18 cellular contexts compared by ENCODE assay signal in the genomic region with DNA sequence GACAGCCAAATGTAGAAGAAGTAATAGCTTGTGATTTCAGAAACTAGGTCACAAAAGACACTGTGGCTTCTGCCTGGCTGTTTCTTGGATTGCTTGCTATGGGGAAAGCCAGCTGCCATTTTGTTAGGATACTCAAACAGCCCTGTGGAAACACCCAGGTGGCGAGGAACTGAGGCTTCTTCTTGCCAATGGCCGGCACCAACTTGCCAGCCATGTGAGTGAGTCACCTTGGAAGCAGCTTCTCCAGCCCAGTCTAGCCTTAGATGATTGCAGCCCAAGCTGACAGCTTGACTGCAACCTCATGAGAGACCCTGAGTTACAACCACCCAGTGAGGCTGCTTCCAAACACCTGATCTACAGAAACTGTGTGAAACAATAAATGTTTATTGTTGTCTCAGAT. TPM values are rescaled to one million over a fixed set of nuclear protein-coding genes. Genes with fewer than 3 reads are reported as not detected.
DNase-seq lines count a peak whose midpoint lies in the region; ATAC-seq, FAIRE-seq and TF ChIP-seq lines count a peak whose summit lies in the region.
"Had no signal": no experiment of that assay in that cellular context is flagged by ENCODE, and none has a peak within 500 bp of the region (broad histone marks: within the 10 kb centered on the region; RNA-seq: fewer than 3 reads in every experiment).

No MANE protein-coding gene starts in this region.

- no peak for TF ChIP-seq CTCF in chondrocyte (IDR thresholded peaks at IDR 0.05)
- no peak for TF ChIP-seq CTCF in keratinocyte (optimal IDR thresholded peaks at IDR 0.05 in 1 of 3, IDR thresholded peaks at IDR 0.05 in 1 of 3, conservative IDR thresholded peaks at IDR 0.05 in 1 of 3; ENCODE audit: extremely low read depth in 1 of 3, insufficient read depth in 2 of 3, low read length in 3 of 3)

- peak overlapping the region; percentile 45; the same call in 1 of the 2 replicates for H3K4me3 ChIP-seq in ACC112 (ENCODE audit: low read depth, low read length)
- H3K4me3 ChIP-seq in keratinocyte (ENCODE audit: control insufficient read depth in 2 of 3, extremely low read depth in 1 of 3, insufficient read depth in 2 of 3, low read depth in 1 of 3, low read length in 3 of 3): no peak overlapping the region
- H3K4me3 ChIP-seq in CD4-positive, alpha-beta memory T cell (ENCODE audit: low read length in 2 of 2): no peak overlapping the region
- no peak overlapping the region for H3K4me3 ChIP-seq in H7 (ENCODE audit: insufficient read depth, low read depth, low read length)
- H3K4me3 ChIP-seq: body of pancreas, upper lobe of right lung had no signal

- dilution Hi-C loops in keratinocyte (cut with MboI; ENCODE audit: extremely low pct_ligation_motif_present, low sequenced_read_pairs): no loop called here

- H3K4me2 ChIP-seq in keratinocyte (ENCODE audit: control insufficient read depth, extremely low read depth, insufficient read depth, low read depth, low read length): no peak overlapping the region

- no peak overlapping the region for H3K4me3 Mint-ChIP-seq in chondrocyte (ENCODE audit: unreplicated experiment)
- H3K4me3 Mint-ChIP-seq in CD4-positive, alpha-beta memory T cell: no peak overlapping the region
- H3K4me3 Mint-ChIP-seq: activated naive CD4-positive, alpha-beta T cell treated with anti-CD3 and anti-CD28 coated beads for 36 hours; stimulated activated effector memory CD8-positive, alpha-beta T cell treated with anti-CD3 and anti-CD28 coated beads, Interleukin-12 subunit alpha, Interleukin-12 subunit beta, amount 100 ng/mL, for 72 hours had no signal

- peaks cover 9% of the 10 kb centered on the region for H3K9me3 Mint-ChIP-seq in chondrocyte (ENCODE audit: low read depth)
- H3K9me3 Mint-ChIP-seq in CD4-positive, alpha-beta memory T cell: peaks cover 0 to 2% (median 0%) of the 10 kb centered on the region in 8 donors
- H3K9me3 Mint-ChIP-seq: activated naive CD4-positive, alpha-beta T cell treated with anti-CD3 and anti-CD28 coated beads for 36 hours; stimulated activated effector memory CD8-positive, alpha-beta T cell treated with anti-CD3 and anti-CD28 coated beads, Interleukin-12 subunit alpha, Interleukin-12 subunit beta, amount 100 ng/mL, for 72 hours had no signal

- H3K27ac ChIP-seq in ACC112 (ENCODE audit: low read depth, low read length): peak overlapping the region; percentile 80
- no peak overlapping the region for H3K27ac ChIP-seq in keratinocyte (ENCODE audit: control insufficient read depth, insufficient read depth, low read length)
- no peak overlapping the region for H3K27ac ChIP-seq in CD4-positive, alpha-beta memory T cell (ENCODE audit: low read depth, low read length)
- H3K27ac ChIP-seq: body of pancreas, upper lobe of right lung had no signal

- H3K36me3 ChIP-seq in ACC112 (ENCODE audit: insufficient read depth, low read length): no peaks in the 10 kb centered on the region
- no peaks in the 10 kb centered on the region for H3K36me3 ChIP-seq in keratinocyte (ENCODE audit: control insufficient read depth in 2 of 2, extremely low read depth in 1 of 2, insufficient read depth in 2 of 2, low read length in 2 of 2)
- H3K36me3 ChIP-seq in CD4-positive, alpha-beta memory T cell (ENCODE audit: insufficient read depth, low read length): no peaks in the 10 kb centered on the region
- H3K36me3 ChIP-seq in H7 (replicated peaks; ENCODE audit: control insufficient read depth, insufficient read depth, low read length): no peaks in the 10 kb centered on the region
- H3K36me3 ChIP-seq: upper lobe of right lung had no signal

- no peaks in the 10 kb centered on the region for H3K9me3 ChIP-seq in keratinocyte (ENCODE audit: control insufficient read depth, low read depth, low read length)
- H3K9me3 ChIP-seq in CD4-positive, alpha-beta memory T cell (ENCODE audit: control insufficient read depth in 1 of 2, low read length in 2 of 2): no peaks in the 10 kb centered on the region
- H3K9me3 ChIP-seq: body of pancreas, upper lobe of right lung had no signal

- no peaks in the 10 kb centered on the region for H3K27me3 ChIP-seq in ACC112 (ENCODE audit: insufficient read depth, low read length)
- no peaks in the 10 kb centered on the region for H3K27me3 ChIP-seq in keratinocyte (ENCODE audit: control insufficient read depth, extremely low read depth, insufficient read depth, low read length)
- H3K27me3 ChIP-seq in CD4-positive, alpha-beta memory T cell (ENCODE audit: insufficient read depth, low read length): no peaks in the 10 kb centered on the region
- no peaks in the 10 kb centered on the region for H3K27me3 ChIP-seq in H7 (ENCODE audit: control insufficient read depth, insufficient read depth, low read length)
- H3K27me3 ChIP-seq: body of pancreas, upper lobe of right lung had no signal

- no peaks in the 10 kb centered on the region for H3K36me3 Mint-ChIP-seq in chondrocyte (ENCODE audit: low read depth)
- H3K36me3 Mint-ChIP-seq in CD4-positive, alpha-beta memory T cell: no peaks in the 10 kb centered on the region
- H3K36me3 Mint-ChIP-seq: stimulated activated effector memory CD8-positive, alpha-beta T cell treated with anti-CD3 and anti-CD28 coated beads, Interleukin-12 subunit alpha, Interleukin-12 subunit beta, amount 100 ng/mL, for 72 hours had no signal

- no peaks in the 10 kb centered on the region for H3K27me3 Mint-ChIP-seq in chondrocyte (ENCODE audit: low read depth)
- H3K27me3 Mint-ChIP-seq in CD4-positive, alpha-beta memory T cell: peaks cover 12 to 17% of the 10 kb centered on the region in 2 donors

- CTCF ChIA-PET in CD4-positive, alpha-beta memory T cell (lab: Charles Lee; ENCODE audit: partially characterized antibody): interaction anchor here (0.6 kb wide), 1 partner anchor 215 kb away, joined by 3 read pairs; no protein-coding TSS in a partner anchor

- DNase-seq in LHCN-M2 (ENCODE audit: low read depth) (peak; percentile 41), chondrocyte (ENCODE audit: low spot score) (peak; percentile 28), keratinocyte (ENCODE audit: low read depth, low spot score) (peak; percentile 33), left colon (no peak), NCI-H1048 (lab: John Stamatoyannopoulos, UW) (no peak), H7 (no peak)
- no peak for DNase-seq in CD4-positive, alpha-beta memory T cell
- DNase-seq: activated CD4-positive, alpha-beta T cell treated with anti-CD3 and anti-CD28 coated beads for 48 hours; activated naive CD4-positive, alpha-beta T cell treated with anti-CD3 and anti-CD28 coated beads for 36 hours; effector CD8-positive, alpha-beta T cell; glutamatergic neuron; islet precursor cell; NCI-H1092 treated with DMSO at 0.1 percent for 48 hours; nucleus accumbens; upper lobe of right lung had no signal

- peaks cover 72% of the 10 kb centered on the region for H3K4me1 Mint-ChIP-seq in chondrocyte (ENCODE audit: low read depth)
- no peaks in the 10 kb centered on the region for H3K4me1 Mint-ChIP-seq in CD4-positive, alpha-beta memory T cell
- H3K4me1 Mint-ChIP-seq: stimulated activated effector memory CD8-positive, alpha-beta T cell treated with anti-CD3 and anti-CD28 coated beads, Interleukin-12 subunit alpha, Interleukin-12 subunit beta, amount 100 ng/mL, for 72 hours had no signal

- H3K79me2 ChIP-seq in ACC112 (ENCODE audit: control insufficient read depth, insufficient read depth, low read length, unreplicated experiment) (no peaks in the 10 kb centered on the region), keratinocyte (ENCODE audit: control insufficient read depth, insufficient read depth, low read length) (no peaks in the 10 kb centered on the region)

- peaks cover 63% of the 10 kb centered on the region for H3K4me1 ChIP-seq in ACC112 (ENCODE audit: control insufficient read depth, insufficient read depth, low read length, unreplicated experiment)
- H3K4me1 ChIP-seq in keratinocyte (ENCODE audit: control insufficient read depth, extremely low read depth, insufficient read depth, low read length): peaks cover 21% of the 10 kb centered on the region
- H3K4me1 ChIP-seq in CD4-positive, alpha-beta memory T cell (ENCODE audit: insufficient read depth, low read length): no peaks in the 10 kb centered on the region
- H3K4me1 ChIP-seq: body of pancreas had no signal

- no peaks in the 10 kb centered on the region for H3K9me1 ChIP-seq in keratinocyte (ENCODE audit: control insufficient read depth, extremely low read depth, insufficient read depth, low read length)

- FAIRE-seq in keratinocyte (lab: Jason Lieb, UNC): no peak

- peak overlapping the region; percentile 56 for H2AFZ ChIP-seq in ACC112 (ENCODE audit: low read length, unreplicated experiment)
- H2AFZ ChIP-seq in keratinocyte (ENCODE audit: control insufficient read depth, low read length): no peak overlapping the region

- H4K20me1 ChIP-seq in keratinocyte (ENCODE audit: control insufficient read depth, extremely low read depth, insufficient read depth, low read length): no peaks in the 10 kb centered on the region

- no peak overlapping the region for H3K9ac ChIP-seq in keratinocyte (ENCODE audit: control insufficient read depth, extremely low read depth, insufficient read depth, low read length)

- H3K27ac Mint-ChIP-seq in chondrocyte (ENCODE audit: unreplicated experiment): peak overlapping the region; percentile 88
- no peak overlapping the region for H3K27ac Mint-ChIP-seq in CD4-positive, alpha-beta memory T cell
- H3K27ac Mint-ChIP-seq: activated naive CD4-positive, alpha-beta T cell treated with anti-CD3 and anti-CD28 coated beads for 36 hours; stimulated activated effector memory CD8-positive, alpha-beta T cell treated with anti-CD3 and anti-CD28 coated beads, Interleukin-12 subunit alpha, Interleukin-12 subunit beta, amount 100 ng/mL, for 72 hours had no signal

- POLR2A ChIA-PET in CD4-positive, alpha-beta memory T cell (lab: Charles Lee; ENCODE audit: partially characterized antibody): no interaction called here

- ATAC-seq in left colon: no peak
- ATAC-seq: stimulated activated effector memory CD8-positive, alpha-beta T cell treated with anti-CD3 and anti-CD28 coated beads, Interleukin-12 subunit alpha, Interleukin-12 subunit beta, amount 100 ng/mL, for 72 hours; upper lobe of right lung had no signal

- intact Hi-C loops in left colon (cut with DNase I, micrococcal nuclease): no loop called here
- intact Hi-C loops in CD4-positive, alpha-beta memory T cell (cut with micrococcal nuclease): no loop called here

RNA-seq across cellular contexts. Expression of a gene that starts 11.9 kb away (rescaled TPM):
- 0.17 and 0.45 TPM in 2 replicates for total RNA-seq in LHCN-M2 (2014; rRNA removed)
- 0.17 TPM for polyA plus RNA-seq in LHCN-M2 (2012)
- total RNA-seq in chondrocyte: 17.6 to 18.8 TPM (median 17.8 TPM) in 3 replicates
- polyA plus RNA-seq in keratinocyte: 0.05 to 0.07 TPM in 2 of 3 replicates, not detected in the other
- polyA plus RNA-seq in keratinocyte (2011; ENCODE audit: low read depth): not detected
- not detected in 2 replicates for polyA plus RNA-seq in keratinocyte (2011; cell fraction: cytosol; rRNA removed)
- polyA plus RNA-seq in keratinocyte (2011; cell fraction: nucleus; rRNA removed): not detected in 2 replicates
- polyA plus RNA-seq in keratinocyte (2012; ENCODE audit: low replicate concordance): 0.19 TPM in 1 of 2 replicates, not detected in the other
- polyA minus RNA-seq in keratinocyte: 0.36 TPM in 1 of 3 replicates, not detected in the others
- polyA minus RNA-seq in keratinocyte (2011; cell fraction: cytosol; rRNA and poly(A)+ RNA removed): not detected
- not detected in 2 replicates for polyA minus RNA-seq in keratinocyte (2011; cell fraction: nucleus; rRNA and poly(A)+ RNA removed)
- 1 to 10 TPM in 1 of 2 donors, under 1 TPM in 1; 0.34 to 2.5 TPM for total RNA-seq in left colon
- total RNA-seq in CD4-positive, alpha-beta memory T cell: not detected
- not detected for polyA plus RNA-seq in CD4-positive, alpha-beta memory T cell
- 0.24 and 0.78 TPM in 2 replicates for total RNA-seq in H7 (2014; rRNA removed; shearing (Covaris generic))
- total RNA-seq: activated naive CD4-positive, alpha-beta T cell treated with anti-CD3 and anti-CD28 coated beads for 36 hours had no signal

RNA-seq across cellular contexts. Expression of a gene that starts 31.6 kb away (rescaled TPM):
- not detected in 2 replicates for total RNA-seq in LHCN-M2 (2014; rRNA removed)
- not detected for polyA plus RNA-seq in LHCN-M2 (2012)
- 0.55 to 0.74 TPM (median 0.68 TPM) in 3 replicates for total RNA-seq in chondrocyte
- polyA plus RNA-seq in keratinocyte: not detected in 3 replicates
- polyA plus RNA-seq in keratinocyte (2011; ENCODE audit: low read depth): not detected
- polyA plus RNA-seq in keratinocyte (2011; cell fraction: cytosol; rRNA removed): not detected in 2 replicates
- not detected in 2 replicates for polyA plus RNA-seq in keratinocyte (2011; cell fraction: nucleus; rRNA removed)
- not detected in 2 replicates for polyA plus RNA-seq in keratinocyte (2012; ENCODE audit: low replicate concordance)
- polyA minus RNA-seq in keratinocyte: not detected in 3 replicates
- not detected for polyA minus RNA-seq in keratinocyte (2011; cell fraction: cytosol; rRNA and poly(A)+ RNA removed)
- polyA minus RNA-seq in keratinocyte (2011; cell fraction: nucleus; rRNA and poly(A)+ RNA removed): not detected in 2 replicates
- not detected for total RNA-seq in left colon
- total RNA-seq in CD4-positive, alpha-beta memory T cell: not detected
- not detected for polyA plus RNA-seq in CD4-positive, alpha-beta memory T cell
- not detected in 2 replicates for total RNA-seq in H7 (2014; rRNA removed; shearing (Covaris generic))
- total RNA-seq: activated naive CD4-positive, alpha-beta T cell treated with anti-CD3 and anti-CD28 coated beads for 36 hours; body of pancreas; upper lobe of right lung had no signal

Comparison
In these comparisons a context has a peak if more than half of its experiments do, and no peak if none do; other contexts are left out.
1. DNase-seq: peak in LHCN-M2 (single experiment), chondrocyte (single experiment) and keratinocyte (single experiment); none in left colon (0 of 2), CD4-positive, alpha-beta memory T cell (0 of 5), NCI-H1048 (single experiment) and H7 (single experiment).